8 cellular contexts compared by ENCODE assay signal in the genomic region with DNA sequence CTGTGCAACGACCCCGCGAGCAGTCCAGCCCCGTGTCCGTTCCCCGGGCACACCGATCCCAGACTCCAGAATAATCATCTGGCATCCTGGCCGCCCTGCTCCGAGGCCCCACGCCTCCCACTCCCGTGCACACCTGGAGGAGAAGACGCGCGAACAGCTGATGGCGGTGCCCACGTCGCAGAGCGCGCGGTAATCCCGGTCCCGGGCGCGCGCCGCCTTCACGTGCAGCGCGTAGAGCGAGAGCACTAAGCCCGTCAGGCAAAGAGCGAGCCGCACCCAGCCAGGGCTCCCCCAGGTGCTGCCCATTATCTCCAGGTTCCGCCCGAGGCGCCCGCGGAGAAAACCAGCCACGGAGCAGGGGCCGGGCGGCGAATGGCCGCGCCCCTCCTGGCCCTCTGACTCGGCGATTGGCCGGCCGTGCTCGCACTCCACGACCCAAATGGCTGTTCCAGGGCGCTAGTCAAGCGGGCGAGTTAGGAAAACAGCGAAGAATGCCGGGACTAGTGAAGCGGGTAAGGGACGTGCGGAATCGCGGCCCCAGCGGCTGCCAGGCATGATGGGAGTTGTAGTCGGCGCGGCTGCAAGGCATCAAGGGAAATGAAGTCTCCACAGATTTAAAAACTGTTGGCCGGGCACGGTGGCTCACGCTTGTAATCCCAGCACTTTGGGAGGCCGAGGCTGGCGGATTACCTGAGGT. TPM values are rescaled to one million over a fixed set of nuclear protein-coding genes. Genes with fewer than 3 reads are reported as not detected.
A peak's percentile ranks its signal among the peaks of the same experiment; 100 is the strongest.
DNase-seq lines count a peak whose midpoint lies in the region; ATAC-seq and TF ChIP-seq lines count a peak whose summit lies in the region.

Gene VKORC1, minus strand, starts transcription at position 374 of the 697 bp plus-strand sequence. Its CDS starts 68 bp downstream, at position 306.

- H3K4me1 ChIP-seq in BE2C: no peaks in the 10 kb centered on the region

- no peaks in the 10 kb centered on the region for H3K9me3 ChIP-seq in BE2C

- peak; percentile 82 for ATAC-seq in HG03442 (IDR thresholded peaks at IDR 0.05; ENCODE audit: unreplicated experiment)

- H3K27me3 ChIP-seq in BE2C: no peaks in the 10 kb centered on the region

- H3K27ac Mint-ChIP-seq in activated CD4-positive, alpha-beta T cell treated with anti-CD3 and anti-CD28 coated beads, Interleukin-2, amount 10 ng/mL, durations not matched to agents 24 days and 14 days: peak within 1 kb of the TSS; percentile 94

- H3K4me3 ChIP-seq in BE2C (ENCODE audit: low read depth, low read length) (peak within 1 kb of the TSS; percentile 96), coronary artery (peak within 1 kb of the TSS; percentile 93)

- peak within 1 kb of the TSS; percentile 77 to 94 for H3K27ac ChIP-seq in coronary artery

- peaks cover 17% of the 10 kb centered on the region for H3K36me3 Mint-ChIP-seq in activated CD4-positive, alpha-beta T cell treated with anti-CD3 and anti-CD28 coated beads, Interleukin-2, amount 10 ng/mL, durations not matched to agents 24 days and 14 days (ENCODE audit: low read depth)

- intact Hi-C loops in activated CD4-positive, alpha-beta T cell treated with anti-CD3 and anti-CD28 coated beads, Interleukin-2, amount 10 ng/mL, durations not matched to agents 24 days and 14 days (cut with micrococcal nuclease): loop anchor here (1.0 to 2.0 kb wide), 6 partner anchors 14 to 171 kb away; partner anchors contain the start of genes BCKDK, FBXL19, FUS and STX4

- H3K4me3 Mint-ChIP-seq in activated CD4-positive, alpha-beta T cell treated with anti-CD3 and anti-CD28 coated beads, Interleukin-2, amount 10 ng/mL, durations not matched to agents 24 days and 14 days: peak within 1 kb of the TSS; percentile 95

- DNase-seq in BE2C (peak; percentile 97), GM19238 (ENCODE audit: insufficient read length, low spot score) (peak; percentile 89), NCI-H524 treated with DMSO at 0.1 percent for 48 hours (lab: John Stamatoyannopoulos, UW) (peak; percentile 90), coronary artery (ENCODE audit: low spot score) (peak; percentile 98), left kidney (ENCODE audit: low read depth, low spot score) (peak; percentile 98)
- peak; percentile 96 for DNase-seq in activated CD4-positive, alpha-beta T cell treated with anti-CD3 and anti-CD28 coated beads, Interleukin-2, amount 10 ng/mL, durations not matched to agents 24 days and 14 days
- peak; percentile 89 to 92 for DNase-seq in stimulated activated CD4-positive, alpha-beta T cell treated with anti-CD3 and anti-CD28 coated beads, Interleukin-2, amount 100 ng/mL, for 24 hours

- peaks cover 23% of the 10 kb centered on the region for H3K4me1 Mint-ChIP-seq in activated CD4-positive, alpha-beta T cell treated with anti-CD3 and anti-CD28 coated beads, Interleukin-2, amount 10 ng/mL, durations not matched to agents 24 days and 14 days

- no peaks in the 10 kb centered on the region for H3K9me3 Mint-ChIP-seq in activated CD4-positive, alpha-beta T cell treated with anti-CD3 and anti-CD28 coated beads, Interleukin-2, amount 10 ng/mL, durations not matched to agents 24 days and 14 days

- TF ChIP-seq CTCF in BE2C (IDR thresholded peaks at IDR 0.05; ENCODE audit: low read depth, low read length) (no peak), coronary artery (IDR thresholded peaks at IDR 0.05) (no peak)

- peaks cover 10% of the 10 kb centered on the region for H3K36me3 ChIP-seq in BE2C

- H3K27me3 Mint-ChIP-seq in activated CD4-positive, alpha-beta T cell treated with anti-CD3 and anti-CD28 coated beads, Interleukin-2, amount 10 ng/mL, durations not matched to agents 24 days and 14 days: no peaks in the 10 kb centered on the region

RNA-seq across cellular contexts. Expression of gene VKORC1, which starts in this region (rescaled TPM):
- polyA plus RNA-seq in BE2C (2012; ENCODE audit: insufficient read depth, insufficient read length, low read depth): 349 TPM
- total RNA-seq in activated CD4-positive, alpha-beta T cell treated with anti-CD3 and anti-CD28 coated beads, Interleukin-2, amount 10 ng/mL, durations not matched to agents 24 days and 14 days: 56.2 and 59.1 TPM in 2 replicates

Comparison
In these comparisons a context has a peak if more than half of its experiments do, and no peak if none do; other contexts are left out.
1. Peak in every context shown above with its lines: DNase-seq, ATAC-seq, H3K4me3 ChIP-seq and H3K27ac ChIP-seq.